ENCODE assay signal across 14 cellular contexts in genomic region chr22:20905415-20906386, GRCh38. TPM values are rescaled to one million over a fixed set of nuclear protein-coding genes. Genes with fewer than 3 reads are reported as not detected.
DNase-seq lines count a peak whose midpoint lies in the region; ATAC-seq and TF ChIP-seq lines count a peak whose summit lies in the region.
"Had no signal": no experiment of that assay in that cellular context is flagged by ENCODE, and none has a peak within 500 bp of the region (broad histone marks: within the 10 kb centered on the region; RNA-seq: fewer than 3 reads in every experiment).

No MANE protein-coding gene starts in this region.

- peaks cover 26% of the 10 kb centered on the region in 2 experiments for H3K4me1 ChIP-seq in neutrophil (ENCODE audit: control insufficient read depth in 1 of 2, insufficient read depth in 1 of 2, low read depth in 1 of 2, low read length in 1 of 2)

- no peaks in the 10 kb centered on the region for H3K36me3 Mint-ChIP-seq in activated T-cell treated with anti-CD3 and anti-CD28 coated beads, Interleukin-2, amount 50 U/mL, for 72 hours (ENCODE audit: insufficient read depth in 2 of 2)

- no peaks in the 10 kb centered on the region for H3K27me3 ChIP-seq in neutrophil

- H3K27ac Mint-ChIP-seq in activated T-cell treated with anti-CD3 and anti-CD28 coated beads, Interleukin-2, amount 50 U/mL, for 72 hours = no peak overlapping the region
- H3K27ac Mint-ChIP-seq: T-helper 1 cell treated with Interleukin-12 subunit alpha and Interleukin-12 subunit beta and Interleukin-4 antibody, amounts not matched to agents 30 μg/mL and 1 μg/mL, for 36 hours had no signal

- no peak for ATAC-seq in activated T-cell treated with anti-CD3 and anti-CD28 coated beads, Interleukin-2, amount 50 U/mL, for 72 hours (replicated peaks in 1 of 2)
- no peak for ATAC-seq in HG03280 (IDR thresholded peaks at IDR 0.05; ENCODE audit: unreplicated experiment)

- H3K4me3 ChIP-seq in neutrophil (ENCODE audit: low read depth in 1 of 2, low read length in 1 of 2) = no peak overlapping the region

- TF ChIP-seq CTCF in neutrophil (IDR thresholded peaks at IDR 0.05) = no peak

- DNase-seq in ELR (ENCODE audit: low read depth) (peak; percentile 63), NCI-H1694 treated with DMSO at 0.1 percent for 48 hours (lab: John Stamatoyannopoulos, UW) (peak; percentile 84), cerebellar cortex (ENCODE audit: low spot score) (peak; percentile 75), NCI-H748 (lab: John Stamatoyannopoulos, UW; ENCODE audit: unreplicated experiment) (no peak), HEK293T (ENCODE audit: extremely low spot score) (no peak)
- no peak for DNase-seq in activated T-cell treated with anti-CD3 and anti-CD28 coated beads, Interleukin-2, amount 50 U/mL, for 72 hours
- DNase-seq: amygdala; KG1; NCI-H1105 treated with DMSO at 0.1 percent for 48 hours; nucleus accumbens; stimulated activated CD4-positive, alpha-beta T cell treated with anti-CD3 and anti-CD28 coated beads, Interleukin-4, amount 100 ng/mL, for 1 hour had no signal

- H3K9me3 ChIP-seq in neutrophil = no peaks in the 10 kb centered on the region

- CTCF ChIA-PET in HEK293T (lab: Yijun Ruan, JAX) = interaction anchor here (0.6 to 2.5 kb wide), 3 partner anchors 9 to 54 kb away, joined by 4 to 6 read pairs (median 5); no protein-coding TSS in a partner anchor

- no peaks in the 10 kb centered on the region for H3K36me3 ChIP-seq in neutrophil

- H3K27me3 Mint-ChIP-seq in activated T-cell treated with anti-CD3 and anti-CD28 coated beads, Interleukin-2, amount 50 U/mL, for 72 hours (ENCODE audit: low read depth) = no peaks in the 10 kb centered on the region

- no peaks in the 10 kb centered on the region for H3K9me3 Mint-ChIP-seq in activated T-cell treated with anti-CD3 and anti-CD28 coated beads, Interleukin-2, amount 50 U/mL, for 72 hours
- H3K9me3 Mint-ChIP-seq: T-helper 1 cell treated with Interleukin-12 subunit alpha and Interleukin-12 subunit beta and Interleukin-4 antibody, amounts not matched to agents 30 μg/mL and 1 μg/mL, for 36 hours had no signal

- H3K4me1 Mint-ChIP-seq in activated T-cell treated with anti-CD3 and anti-CD28 coated beads, Interleukin-2, amount 50 U/mL, for 72 hours (ENCODE audit: low read depth) = peaks cover 5% of the 10 kb centered on the region

- POLR2A ChIA-PET in HEK293T (lab: Yijun Ruan, JAX) = no interaction called here

- no peak overlapping the region for H3K4me3 Mint-ChIP-seq in activated T-cell treated with anti-CD3 and anti-CD28 coated beads, Interleukin-2, amount 50 U/mL, for 72 hours
- H3K4me3 Mint-ChIP-seq: T-helper 1 cell treated with Interleukin-12 subunit alpha and Interleukin-12 subunit beta and Interleukin-4 antibody, amounts not matched to agents 30 μg/mL and 1 μg/mL, for 36 hours had no signal

- H3K27ac ChIP-seq in neutrophil = peak overlapping the region; percentile 64

TF ChIP-seq in HEK293T, 16 proteins besides CTCF, POLR2A, EP300 and RAD21:
- no peak for TF ChIP-seq FOXK2 (IDR thresholded peaks at IDR 0.05)
- no peak for TF ChIP-seq ELF4 (IDR thresholded peaks at IDR 0.05)
- TF ChIP-seq NFRKB (IDR thresholded peaks at IDR 0.05) = no peak
- no peak for TF ChIP-seq CTBP1 (IDR thresholded peaks at IDR 0.05; ENCODE audit: borderline replicate concordance)
- TF ChIP-seq BHLHE40 (IDR thresholded peaks at IDR 0.05; ENCODE audit: borderline replicate concordance) = no peak
- no peak for TF ChIP-seq HDGF (IDR thresholded peaks at IDR 0.05; ENCODE audit: borderline replicate concordance)
- TF ChIP-seq PKNOX1 (IDR thresholded peaks at IDR 0.05) = no peak
- TF ChIP-seq FOXA1 (IDR thresholded peaks at IDR 0.05) = no peak
- no peak for TF ChIP-seq SP1 (IDR thresholded peaks at IDR 0.05)
- TF ChIP-seq ARNT (IDR thresholded peaks at IDR 0.05) = no peak
- TF ChIP-seq L3MBTL2 (conservative IDR thresholded peaks at IDR 0.05) = no peak
- no peak for TF ChIP-seq FOXM1 (IDR thresholded peaks at IDR 0.05; ENCODE audit: borderline replicate concordance)
- no peak for TF ChIP-seq SUZ12 (IDR thresholded peaks at IDR 0.05)
- TF ChIP-seq LEF1 (IDR thresholded peaks at IDR 0.05; ENCODE audit: borderline replicate concordance) = no peak
- TF ChIP-seq TARDBP (IDR thresholded peaks at IDR 0.05) = no peak
- no peak for TF ChIP-seq ZNF384 (IDR thresholded peaks at IDR 0.05)

RNA-seq across cellular contexts. Expression of gene CRKL, which starts 11.5 kb away (rescaled TPM):
- total RNA-seq in activated T-cell treated with anti-CD3 and anti-CD28 coated beads, Interleukin-2, amount 50 U/mL, for 72 hours = 10 to 100 TPM; 70.4 to 71.5 TPM

RNA-seq across cellular contexts. Expression of gene SNAP29, which starts 46.9 kb away (rescaled TPM):
- total RNA-seq in activated T-cell treated with anti-CD3 and anti-CD28 coated beads, Interleukin-2, amount 50 U/mL, for 72 hours = 10 to 100 TPM; 19.8 to 21.0 TPM

RNA-seq across cellular contexts. Expression of gene PI4KA, which starts 47.1 kb away (rescaled TPM):
- 10 to 100 TPM; 60.4 to 63.1 TPM for total RNA-seq in activated T-cell treated with anti-CD3 and anti-CD28 coated beads, Interleukin-2, amount 50 U/mL, for 72 hours

Comparison
In these comparisons a context has a peak if more than half of its experiments do, and no peak if none do; other contexts are left out.
1. DNase-seq: peak in ELR (single experiment), NCI-H1694 treated with DMSO at 0.1 percent for 48 hours (single experiment) and cerebellar cortex (single experiment); none in activated T-cell treated with anti-CD3 and anti-CD28 coated beads, Interleukin-2, amount 50 U/mL, for 72 hours (0 of 2), NCI-H748 (single experiment) and HEK293T (single experiment).